Comparison of ENCODE assay signal across 15 cellular contexts in genomic region chr15:34799825-34800168, GRCh38. TPM values are rescaled to one million over a fixed set of nuclear protein-coding genes. Genes with fewer than 3 reads are reported as not detected.
DNase-seq lines count a peak whose midpoint lies in the region; ATAC-seq and TF ChIP-seq lines count a peak whose summit lies in the region.
"Had no signal": no experiment of that assay in that cellular context is flagged by ENCODE, and none has a peak within 500 bp of the region (broad histone marks: within the 10 kb centered on the region; RNA-seq: fewer than 3 reads in every experiment).

No MANE protein-coding gene starts in this region.

- peak overlapping the region; percentile 76 for H3K27ac Mint-ChIP-seq in osteocyte (ENCODE audit: unreplicated experiment)
- H3K27ac Mint-ChIP-seq: naive thymus-derived CD4-positive, alpha-beta T cell had no signal

- peak overlapping the region; percentile 21 for H3K4me3 Mint-ChIP-seq in osteocyte (ENCODE audit: unreplicated experiment)
- H3K4me3 Mint-ChIP-seq: central memory CD8-positive, alpha-beta T cell; naive thymus-derived CD4-positive, alpha-beta T cell had no signal

- no peaks in the 10 kb centered on the region for H4K20me1 ChIP-seq in Karpas-422 (ENCODE audit: insufficient read depth, low read depth, low read length)

- intact Hi-C loops in spleen (cut with DNase I; ENCODE audit: low total_unique reads) = no loop called here
- intact Hi-C loops in esophagus squamous epithelium (cut with DNase I) = no loop called here

- H3K9ac ChIP-seq in Karpas-422 (ENCODE audit: low read length) = no peak overlapping the region

- no peak for ATAC-seq in activated CD4-positive, CD25-positive, alpha-beta regulatory T cell treated with anti-CD3 and anti-CD28 coated beads, Interleukin-2, amount 50 U/mL, for 24 hours
- ATAC-seq: naive thymus-derived CD4-positive, alpha-beta T cell had no signal

- H3K4me1 ChIP-seq in spleen = peaks cover 0 to 14% (median 4%) of the 10 kb centered on the region in 6 donors
- no peaks in the 10 kb centered on the region for H3K4me1 ChIP-seq in Karpas-422 (ENCODE audit: low read length)
- H3K4me1 ChIP-seq in esophagus squamous epithelium = peaks cover 5 to 20% (median 10%) of the 10 kb centered on the region in 3 donors

- no peaks in the 10 kb centered on the region for H3K9me3 ChIP-seq in spleen
- H3K9me3 ChIP-seq in Karpas-422 (ENCODE audit: low read length) = no peaks in the 10 kb centered on the region
- no peaks in the 10 kb centered on the region for H3K9me3 ChIP-seq in esophagus squamous epithelium
- H3K9me3 ChIP-seq: suprapubic skin had no signal

- H3K79me2 ChIP-seq in Karpas-422 (ENCODE audit: low read length) = no peaks in the 10 kb centered on the region

- no peak overlapping the region for H3K4me2 ChIP-seq in Karpas-422 (ENCODE audit: low read depth, low read length, poor library complexity, severe bottlenecking)

- no peak for TF ChIP-seq POLR2A in spleen (IDR thresholded peaks at IDR 0.05)
- no peak for TF ChIP-seq POLR2A in esophagus squamous epithelium (IDR thresholded peaks at IDR 0.05)

- peak overlapping the region; percentile 34 to 89 for H3K27ac ChIP-seq in coronary artery
- H3K27ac ChIP-seq in spleen = no peak overlapping the region
- no peak overlapping the region for H3K27ac ChIP-seq in Karpas-422 (ENCODE audit: low read length)
- H3K27ac ChIP-seq in esophagus squamous epithelium = peak overlapping the region in 2 of 4 donors; percentile 51 to 67
- H3K27ac ChIP-seq: suprapubic skin had no signal

- H2AFZ ChIP-seq in Karpas-422 (ENCODE audit: low read length) = no peak overlapping the region

- DNase-seq in D341Med (ENCODE audit: low spot score) (peak; percentile 76), NCI-H2171 treated with DMSO at 0.1 percent for 48 hours (lab: John Stamatoyannopoulos, UW) (peak; percentile 89), coronary artery (ENCODE audit: low spot score) (no peak), osteocyte (ENCODE audit: extremely low spot score, unreplicated experiment) (no peak), spleen (no peak), Karpas-422 (no peak), esophagus squamous epithelium (lab: John Stamatoyannopoulos, UW) (no peak)
- DNase-seq: naive thymus-derived CD4-positive, alpha-beta T cell; stimulated activated CD4-positive, alpha-beta T cell treated with anti-CD3 and anti-CD28 coated beads, Interleukin-4, amount 100 ng/mL, for 1 hour had no signal

- H3K9me2 ChIP-seq in Karpas-422 (replicated peaks; ENCODE audit: insufficient read depth, low read length) = no peaks in the 10 kb centered on the region

- TF ChIP-seq CTCF in coronary artery (IDR thresholded peaks at IDR 0.05) (no peak), osteocyte (IDR thresholded peaks at IDR 0.05) (no peak), spleen (IDR thresholded peaks at IDR 0.05 in 8 of 11, conservative IDR thresholded peaks at IDR 0.05 in 3 of 11) (no peak), esophagus squamous epithelium (IDR thresholded peaks at IDR 0.05) (no peak)

- H3K4me1 Mint-ChIP-seq in osteocyte (ENCODE audit: unreplicated experiment) = peaks cover 43% of the 10 kb centered on the region
- H3K4me1 Mint-ChIP-seq: central memory CD8-positive, alpha-beta T cell had no signal

- peaks cover 2% of the 10 kb centered on the region for H3K27me3 Mint-ChIP-seq in osteocyte (ENCODE audit: unreplicated experiment)

- H3K36me3 ChIP-seq in spleen (no peaks in the 10 kb centered on the region), Karpas-422 (ENCODE audit: insufficient read depth, low read length) (no peaks in the 10 kb centered on the region), esophagus squamous epithelium (no peaks in the 10 kb centered on the region)
- H3K36me3 ChIP-seq: suprapubic skin had no signal

- 65 to 85% (median 70%) methylated on average over 3 of the region's 3 CpGs for WGBS in spleen, 5 donors
- 55% methylated on average over 3 of the region's 3 CpGs for WGBS in esophagus squamous epithelium, 2 donors

- H3K9me3 Mint-ChIP-seq in osteocyte (ENCODE audit: unreplicated experiment) = no peaks in the 10 kb centered on the region
- H3K9me3 Mint-ChIP-seq: central memory CD8-positive, alpha-beta T cell had no signal

- H3K36me3 Mint-ChIP-seq in osteocyte (ENCODE audit: unreplicated experiment) = no peaks in the 10 kb centered on the region
- H3K36me3 Mint-ChIP-seq: naive thymus-derived CD4-positive, alpha-beta T cell had no signal

- H3K4me3 ChIP-seq in coronary artery (peak overlapping the region; percentile 11), spleen (no peak overlapping the region), Karpas-422 (ENCODE audit: low read length) (no peak overlapping the region), esophagus squamous epithelium (no peak overlapping the region)
- H3K4me3 ChIP-seq: suprapubic skin had no signal

- H3K27me3 ChIP-seq in spleen (replicated peaks in 1 of 7) (peaks cover 0 to 59% (median 21%) of the 10 kb centered on the region in 7 donors), Karpas-422 (ENCODE audit: low read length) (no peaks in the 10 kb centered on the region), esophagus squamous epithelium (peaks cover 0 to 46% (median 3%) of the 10 kb centered on the region in 4 donors)

RNA-seq across cellular contexts. Expression of gene ACTC1, which starts 4.4 kb away (rescaled TPM):
- 3.8 and 4.0 TPM in 2 replicates for total RNA-seq in osteocyte
- 1 to 10 TPM in 5 of 7 donors, under 1 TPM in 2; 0.32 to 2.8 (median 1.2) TPM for total RNA-seq in spleen
- under 1 TPM; 0.39 to 0.90 (median 0.52) TPM for polyA plus RNA-seq in spleen
- total RNA-seq in Karpas-422 (2014; rRNA removed; shearing (Covaris generic); ENCODE audit: low replicate concordance) = not detected in 2 replicates
- total RNA-seq in esophagus squamous epithelium = under 1 TPM in 2 of 4 donors, not detected in 2; 0.09 to 0.38 TPM
- total RNA-seq: naive thymus-derived CD4-positive, alpha-beta T cell; renal cortical epithelial cell; T-helper 1 cell treated with Interleukin-12 subunit alpha and Interleukin-12 subunit beta and Interleukin-4 antibody, amounts not matched to agents 30 ng/mL and 1 ng/mL, for 36 hours had no signal
- polyA plus RNA-seq: naive thymus-derived CD4-positive, alpha-beta T cell had no signal

RNA-seq across cellular contexts. Expression of gene GJD2, which starts 45.0 kb away (rescaled TPM):
- total RNA-seq in osteocyte = not detected in 2 replicates
- total RNA-seq in spleen = not detected
- under 1 TPM in 1 of 3 donors, not detected in 2; 0.02 TPM for polyA plus RNA-seq in spleen
- not detected in 2 replicates for total RNA-seq in Karpas-422 (2014; rRNA removed; shearing (Covaris generic); ENCODE audit: low replicate concordance)
- total RNA-seq in esophagus squamous epithelium = not detected
- total RNA-seq: lower leg skin; naive thymus-derived CD4-positive, alpha-beta T cell; renal cortical epithelial cell; T-helper 1 cell treated with Interleukin-12 subunit alpha and Interleukin-12 subunit beta and Interleukin-4 antibody, amounts not matched to agents 30 ng/mL and 1 ng/mL, for 36 hours had no signal
- polyA plus RNA-seq: naive thymus-derived CD4-positive, alpha-beta T cell had no signal

Comparison
In these comparisons a context has a peak if more than half of its experiments do, and no peak if none do; other contexts are left out.
1. DNase-seq: peak in D341Med (single experiment) and NCI-H2171 treated with DMSO at 0.1 percent for 48 hours (single experiment); none in coronary artery (single experiment), osteocyte (single experiment), spleen (single experiment), Karpas-422 (single experiment) and esophagus squamous epithelium (single experiment).
2. H3K27ac ChIP-seq: peak in coronary artery (2 of 2); none in spleen (0 of 8) and Karpas-422 (single experiment).